In the genomic region with DNA sequence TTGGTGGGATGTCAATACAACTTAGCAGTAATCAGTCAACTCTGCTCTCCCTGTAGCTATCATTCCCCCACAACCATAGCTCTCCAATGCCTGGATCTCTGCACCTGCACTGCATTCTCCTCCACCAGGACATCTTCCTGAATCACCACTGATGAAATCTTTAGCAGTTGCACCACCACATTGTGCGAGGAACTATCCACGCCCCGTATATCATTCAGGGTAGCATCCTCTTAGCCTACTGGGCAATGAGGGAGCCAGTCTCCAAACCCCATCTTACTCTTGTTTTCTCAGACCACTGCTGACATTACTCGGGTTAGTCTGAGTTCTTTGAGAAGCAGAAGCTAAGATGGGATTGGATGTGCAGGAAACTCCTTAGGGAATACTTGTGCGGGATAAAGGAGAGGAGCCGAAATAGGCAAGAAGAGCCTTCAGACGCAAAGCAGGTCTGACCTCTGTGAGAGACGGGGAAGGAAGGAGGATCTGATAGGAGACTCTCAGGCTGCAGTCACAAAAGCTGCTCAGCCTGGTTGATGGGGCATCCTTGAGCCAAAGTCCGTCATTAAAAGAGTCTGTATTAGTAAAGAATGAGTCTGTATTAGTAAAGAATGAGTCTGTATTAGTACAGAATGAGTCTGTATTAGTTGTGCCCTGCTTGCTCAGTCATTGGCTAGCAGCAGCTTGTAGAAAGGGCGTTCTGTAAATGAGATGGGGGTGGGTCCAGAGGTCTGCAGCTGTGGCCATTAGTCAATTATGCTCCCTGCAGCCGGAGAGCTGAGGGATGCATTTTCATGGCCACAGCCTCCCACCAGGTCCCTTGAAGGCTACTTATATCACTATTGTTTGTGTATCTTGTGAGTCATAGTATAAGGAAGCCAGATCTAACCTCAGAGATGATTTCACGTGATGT, we compare ENCODE assay signal across 9 cellular contexts. TPM values are rescaled to one million over a fixed set of nuclear protein-coding genes. Genes with fewer than 3 reads are reported as not detected.
DNase-seq lines count a peak whose midpoint lies in the region; ATAC-seq and TF ChIP-seq lines count a peak whose summit lies in the region.
"Had no signal": no experiment of that assay in that cellular context is flagged by ENCODE, and none has a peak within 500 bp of the region (broad histone marks: within the 10 kb centered on the region; RNA-seq: fewer than 3 reads in every experiment).

No MANE protein-coding gene starts in this region.

- H3K27ac ChIP-seq in heart left ventricle (no peak overlapping the region), transverse colon (no peak overlapping the region)

- DNase-seq in heart left ventricle = no peak
- no peak for DNase-seq in cardiac septum (ENCODE audit: low spot score)
- DNase-seq in RKO (ENCODE audit: low spot score) = peak; percentile 91
- DNase-seq in fibroblast of pulmonary artery (ENCODE audit: low read depth) = peak; percentile 92
- DNase-seq in stromal cell of bone marrow (ENCODE audit: low read depth) = peak; percentile 91
- DNase-seq in transverse colon = no peak
- DNase-seq: activated CD4-positive, alpha-beta T cell treated with anti-CD3 and anti-CD28 coated beads for 4 hours had no signal

- H3K4me3 ChIP-seq in heart left ventricle (no peak overlapping the region), fibroblast of pulmonary artery (replicated peaks; ENCODE audit: low read depth, low read length) (peak overlapping the region; percentile 7), transverse colon (no peak overlapping the region)

- intact Hi-C loops in heart left ventricle (cut with DNase I) = no loop called here
- intact Hi-C loops in cardiac septum (cut with DNase I) = no loop called here
- intact Hi-C loops in transverse colon (cut with DNase I; ENCODE audit: low total_unique reads) = no loop called here

- no peaks in the 10 kb centered on the region for H3K36me3 ChIP-seq in heart left ventricle
- H3K36me3 ChIP-seq in transverse colon = no peaks in the 10 kb centered on the region

- ATAC-seq in heart left ventricle = peak; percentile 55 to 87 (median 62)
- no peak for ATAC-seq in GM21619 (IDR thresholded peaks at IDR 0.05; ENCODE audit: unreplicated experiment)
- no peak for ATAC-seq in HG03108 (IDR thresholded peaks at IDR 0.05; ENCODE audit: unreplicated experiment)

- TF ChIP-seq POLR2A in heart left ventricle (IDR thresholded peaks at IDR 0.05) = no peak
- TF ChIP-seq POLR2A in transverse colon (IDR thresholded peaks at IDR 0.05) = no peak

- H3K27me3 ChIP-seq in heart left ventricle (no peaks in the 10 kb centered on the region), transverse colon (no peaks in the 10 kb centered on the region)

- 57 to 69% (median 65%) methylated on average over 12 of the region's 12 CpGs for WGBS in heart left ventricle, 4 donors
- WGBS in transverse colon (ENCODE audit: low coverage in 1 of 2), 2 donors = 65 to 75% methylated on average over 7 to 12 of the region's 12 CpGs

- H3K4me1 ChIP-seq in heart left ventricle (peaks cover 0 to 11% (median 0%) of the 10 kb centered on the region in 12 donors), transverse colon (no peaks in the 10 kb centered on the region)

- in situ Hi-C loops in transverse colon (cut with MboI; ENCODE audit: low pct_ligation_motif_present in 1 of 4, low pct_unique_long_range_greater_than_20kb in 1 of 4, low sequenced_read_pairs in 3 of 4) = no loop called here

- H3K9me3 ChIP-seq in heart left ventricle (no peaks in the 10 kb centered on the region), transverse colon (no peaks in the 10 kb centered on the region)

- TF ChIP-seq CTCF in heart left ventricle (IDR thresholded peaks at IDR 0.05) (no peak), fibroblast of pulmonary artery (IDR thresholded peaks at IDR 0.05; ENCODE audit: low read length, missing control alignments) (no peak), transverse colon (IDR thresholded peaks at IDR 0.05) (no peak)

- TF ChIP-seq EP300 in transverse colon (IDR thresholded peaks at IDR 0.05; ENCODE audit: low read depth) = no peak

RNA-seq across cellular contexts. Expression of gene RASSF3, which starts 49.6 kb away (rescaled TPM):
- 100 to 1,000 TPM in 4 of 9 donors, 10 to 100 TPM in 5; 59.7 to 116 (median 93.4) TPM for total RNA-seq in heart left ventricle
- polyA plus RNA-seq in heart left ventricle = 10 to 100 TPM; 32.8 to 55.4 TPM
- 98.8 TPM for total RNA-seq in cardiac septum
- total RNA-seq in transverse colon = 10 to 100 TPM; 41.6 to 83.2 (median 62.5) TPM

Comparison
In these comparisons a context has a peak if more than half of its experiments do, and no peak if none do; other contexts are left out.
1. ATAC-seq: peak in heart left ventricle (4 of 4); none in GM21619 (single experiment) and HG03108 (single experiment).
2. DNase-seq: peak in RKO (single experiment), fibroblast of pulmonary artery (single experiment) and stromal cell of bone marrow (single experiment); none in heart left ventricle (0 of 5), cardiac septum (single experiment) and transverse colon (single experiment).